Comparison of ENCODE assay signal across 18 cellular contexts in the genomic region with DNA sequence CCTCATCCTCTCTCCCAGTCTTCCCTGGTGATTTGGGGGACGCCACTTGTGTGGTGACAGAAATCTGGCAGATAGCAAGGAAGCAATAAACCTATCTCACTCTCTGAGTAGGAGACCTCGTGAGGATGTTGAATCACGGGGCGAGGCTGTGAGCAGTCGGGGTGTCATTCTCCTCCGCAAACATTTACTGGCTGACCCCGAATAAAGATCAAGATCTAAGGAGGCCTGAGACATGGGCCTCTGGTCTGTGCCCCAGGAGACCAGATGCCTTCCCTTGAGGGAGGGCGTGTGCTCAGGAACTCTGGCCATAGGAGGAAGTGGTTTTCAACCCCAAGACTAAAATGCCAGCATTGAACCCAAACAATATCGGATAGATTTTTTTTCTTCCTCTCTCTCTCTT. TPM values are rescaled to one million over a fixed set of nuclear protein-coding genes. Genes with fewer than 3 reads are reported as not detected.
DNase-seq lines count a peak whose midpoint lies in the region; ATAC-seq and TF ChIP-seq lines count a peak whose summit lies in the region.
"Had no signal": no experiment of that assay in that cellular context is flagged by ENCODE, and none has a peak within 500 bp of the region (broad histone marks: within the 10 kb centered on the region; RNA-seq: fewer than 3 reads in every experiment).

No MANE protein-coding gene starts in this region.

- TF ChIP-seq POLR2A in breast epithelium (IDR thresholded peaks at IDR 0.05) = no peak
- TF ChIP-seq POLR2A in NB4 (IDR thresholded peaks at IDR 0.05; ENCODE audit: extremely low read depth, insufficient read length) = no peak

- H3K4me2 ChIP-seq in mammary epithelial cell (ENCODE audit: insufficient read depth, low read depth, low read length) (no peak overlapping the region), OCI-LY7 (ENCODE audit: low read length) (no peak overlapping the region)

- H3K9ac ChIP-seq in mammary epithelial cell (ENCODE audit: insufficient read depth, low read length) = no peak overlapping the region

- 74% methylated on average over 7 of the region's 9 CpGs for WGBS in mammary epithelial cell (ENCODE audit: low coverage, missing lambda C conversion rate)

- no peaks in the 10 kb centered on the region for H3K79me2 ChIP-seq in mammary epithelial cell (ENCODE audit: insufficient read depth, low read length)
- no peaks in the 10 kb centered on the region for H3K79me2 ChIP-seq in OCI-LY7 (ENCODE audit: insufficient read depth, low read depth, low read length)

- ATAC-seq in GM21737 (IDR thresholded peaks at IDR 0.05; ENCODE audit: unreplicated experiment) = no peak

- H3K36me3 ChIP-seq in mammary epithelial cell (ENCODE audit: insufficient read depth, low read length) (no peaks in the 10 kb centered on the region), breast epithelium (no peaks in the 10 kb centered on the region), OCI-LY7 (ENCODE audit: insufficient read depth, low read length) (no peaks in the 10 kb centered on the region)

- POLR2A ChIA-PET in OCI-LY7 (lab: Charles Lee) = no interaction called here

- CTCF ChIA-PET in mammary epithelial cell (lab: Charles Lee; ENCODE audit: low non-redundant PET) = no interaction called here
- CTCF ChIA-PET in OCI-LY7 (lab: Charles Lee; ENCODE audit: unreplicated experiment) = no interaction called here

- peaks cover 10% of the 10 kb centered on the region for H3K4me1 ChIP-seq in mammary epithelial cell (ENCODE audit: insufficient read depth, low read length)
- H3K4me1 ChIP-seq in breast epithelium = no peaks in the 10 kb centered on the region
- no peaks in the 10 kb centered on the region for H3K4me1 ChIP-seq in OCI-LY7 (ENCODE audit: insufficient read depth, low read length, poor library complexity, severe bottlenecking)
- H3K4me1 ChIP-seq: testis had no signal

- no peak for TF ChIP-seq CTCF in mammary epithelial cell (conservative IDR thresholded peaks at IDR 0.05 in 1 of 2, IDR thresholded peaks at IDR 0.05 in 1 of 2; ENCODE audit: extremely low read depth in 1 of 2, insufficient read depth in 1 of 2, low read depth in 1 of 2, low read length in 2 of 2)
- TF ChIP-seq CTCF in breast epithelium (IDR thresholded peaks at IDR 0.05) = no peak
- no peak for TF ChIP-seq CTCF in NB4 (IDR thresholded peaks at IDR 0.05; ENCODE audit: low read depth, low read length)
- TF ChIP-seq CTCF in fibroblast of mammary gland (conservative IDR thresholded peaks at IDR 0.05; ENCODE audit: control insufficient read depth, insufficient read depth, low read depth, low read length) = no peak
- no peak for TF ChIP-seq CTCF in OCI-LY7 (conservative IDR thresholded peaks at IDR 0.05; ENCODE audit: low read length)

- H3K9me3 ChIP-seq in mammary epithelial cell (replicated peaks; ENCODE audit: insufficient read depth, low read length) (no peaks in the 10 kb centered on the region), breast epithelium (no peaks in the 10 kb centered on the region), OCI-LY7 (ENCODE audit: low read length) (no peaks in the 10 kb centered on the region)
- H3K9me3 ChIP-seq: testis had no signal

- no peak overlapping the region for H3K4me3 ChIP-seq in mammary epithelial cell (replicated peaks in 1 of 3; ENCODE audit: insufficient read depth in 1 of 3, low read depth in 2 of 3, low read length in 3 of 3)
- H3K4me3 ChIP-seq in breast epithelium = no peak overlapping the region
- H3K4me3 ChIP-seq in NB4 (ENCODE audit: low read depth, low read length) = no peak overlapping the region
- no peak overlapping the region for H3K4me3 ChIP-seq in fibroblast of mammary gland (ENCODE audit: control insufficient read depth, low read depth, low read length)
- H3K4me3 ChIP-seq in OCI-LY7 (ENCODE audit: low read depth, low read length, poor library complexity, severe bottlenecking) = no peak overlapping the region
- H3K4me3 ChIP-seq: testis had no signal

- DNase-seq in mammary epithelial cell (peak; percentile 54), breast epithelium (ENCODE audit: low spot score in 2 of 2) (no peak), NB4 (ENCODE audit: low read depth) (peak; percentile 85), fibroblast of mammary gland (ENCODE audit: low read depth) (peak; percentile 70), NCI-H526 treated with DMSO at 0.1 percent for 48 hours (lab: John Stamatoyannopoulos, UW) (no peak), NCI-H526 (lab: John Stamatoyannopoulos, UW) (no peak), OCI-LY7 (ENCODE audit: low spot score) (no peak)
- DNase-seq: activated CD4-positive, alpha-beta T cell treated with anti-CD3 and anti-CD28 coated beads, Interleukin-2, amount 50 U/mL, for 48 hours; activated naive CD4-positive, alpha-beta T cell treated with Interleukin-2 at 50 U/mL for 16 hours; activated T-cell treated with anti-CD3 and anti-CD28 coated beads for 4 hours; CD4-positive, alpha-beta memory T cell; H9; kidney glomerular epithelial cell; NCI-H187; NK-92 treated with Interleukin-12 subunit alpha and Interleukin-12 subunit beta, amount 100 ng/mL, for 24 hours; testis had no signal

- no peaks in the 10 kb centered on the region for H3K27me3 ChIP-seq in mammary epithelial cell (ENCODE audit: insufficient read depth, low read length)
- peaks cover 0 to 9% of the 10 kb centered on the region in 2 donors for H3K27me3 ChIP-seq in breast epithelium
- H3K27me3 ChIP-seq: testis had no signal

- H3K27ac ChIP-seq in mammary epithelial cell (ENCODE audit: insufficient read depth, low read depth, low read length) (peak overlapping the region; percentile 4), breast epithelium (no peak overlapping the region), OCI-LY7 (ENCODE audit: low read depth, low read length, poor library complexity, severe bottlenecking) (no peak overlapping the region)
- H3K27ac ChIP-seq: testis had no signal

- in situ Hi-C loops in mammary epithelial cell (cut with MboI; ENCODE audit: low sequenced_read_pairs in 2 of 2) = no loop called here

- H4K20me1 ChIP-seq in mammary epithelial cell (ENCODE audit: insufficient read depth, low read length) (no peaks in the 10 kb centered on the region), OCI-LY7 (ENCODE audit: insufficient read depth, low read length) (no peaks in the 10 kb centered on the region)

- H2AFZ ChIP-seq in mammary epithelial cell (ENCODE audit: low read depth, low read length) = no peak overlapping the region
- H2AFZ ChIP-seq in OCI-LY7 (ENCODE audit: low read length) = no peak overlapping the region

- intact Hi-C loops in mammary epithelial cell (cut with micrococcal nuclease) = no loop called here
- intact Hi-C loops in breast epithelium (cut with DNase I; ENCODE audit: low total_unique reads) = no loop called here
- intact Hi-C loops in OCI-LY7 (cut with micrococcal nuclease; ENCODE audit: unreplicated experiment) = no loop called here

- no TSS peak for BruUV-seq in mammary epithelial cell (replicated peaks; lab: Mats Ljungman, UMichigan)
- no TSS peak for BruUV-seq in OCI-LY7 (replicated peaks; lab: Mats Ljungman, UMichigan)

- no peaks in the 10 kb centered on the region for H3K9me2 ChIP-seq in OCI-LY7 (ENCODE audit: insufficient read depth, low read length)

- dilution Hi-C loops in mammary epithelial cell (cut with HindIII; ENCODE audit: low sequenced_read_pairs) = no loop called here

RNA-seq across cellular contexts. Expression of a gene that starts 53.1 kb away (rescaled TPM):
- 1 to 10 TPM; 2.2 to 8.0 TPM for total RNA-seq in mammary epithelial cell
- polyA plus RNA-seq in mammary epithelial cell = 1.2 TPM
- polyA minus RNA-seq in mammary epithelial cell = 0.47 TPM
- 1 to 10 TPM in 1 of 3 donors, under 1 TPM in 2; 0.16 to 1.5 (median 0.98) TPM for total RNA-seq in breast epithelium
- total RNA-seq in OCI-LY7 (2014; rRNA removed; shearing (Covaris generic)) = 1.7 and 1.9 TPM in 2 replicates
- total RNA-seq in OCI-LY7 (2022) = 1.8 and 2.4 TPM in 2 replicates
- total RNA-seq: CD4-positive, alpha-beta memory T cell; progenitor cell of endocrine pancreas had no signal
- polyA plus RNA-seq: CD4-positive, alpha-beta memory T cell had no signal

Comparison
In these comparisons a context has a peak if more than half of its experiments do, and no peak if none do; other contexts are left out.
1. DNase-seq: peak in mammary epithelial cell (single experiment), NB4 (single experiment) and fibroblast of mammary gland (single experiment); none in breast epithelium (0 of 2), NCI-H526 treated with DMSO at 0.1 percent for 48 hours (single experiment), NCI-H526 (0 of 2) and OCI-LY7 (single experiment).